In genomic region chr11:57935402-57936049, GRCh38 we compare ENCODE assay signal across 20 cellular contexts.
"Had no signal": no experiment of that assay in that cellular context is flagged by ENCODE, and none has a peak within 500 bp of the region (broad histone marks: within the 10 kb centered on the region; RNA-seq: fewer than 3 reads in every experiment).

No MANE protein-coding gene starts in this region.

- H3K4me1 ChIP-seq: left lung, tibial artery, vagina had no signal

- H3K27ac ChIP-seq: dorsolateral prefrontal cortex, pancreas, tibial artery, upper lobe of left lung, vagina had no signal

- FAIRE-seq: frontal cortex, keratinocyte, pancreas had no signal

- H3K27me3 ChIP-seq: dorsolateral prefrontal cortex, left lung, pancreas, tibial artery, upper lobe of left lung, vagina had no signal

- H3K4me3 ChIP-seq: dorsolateral prefrontal cortex, left lung, lung, pancreas, tibial artery, upper lobe of left lung, vagina had no signal

- DNase-seq: cortex of kidney; dorsolateral prefrontal cortex; effector CD8-positive, alpha-beta T cell; left lung; mesenchymal stem cell; midbrain; occipital lobe; pancreas; right cardiac atrium; stimulated activated CD4-positive, alpha-beta T cell treated with anti-CD3 and anti-CD28 coated beads, Interleukin-4, amount 100 ng/mL, for 1 hour; stimulated activated CD8-positive, alpha-beta memory T cell treated with anti-CD3 and anti-CD28 coated beads, Interleukin-4, amount 100 ng/mL, for 48 hours; stimulated activated naive CD8-positive, alpha-beta T cell treated with anti-CD3 and anti-CD28 coated beads, Interleukin-15, Interleukin-2, amounts not matched to agents 100 U/mL and 50 U/mL, for 24 hours; tibial artery; upper lobe of left lung had no signal

- H3K9me3 ChIP-seq: left lung, pancreas, tibial artery, upper lobe of left lung, vagina had no signal

- H3K36me3 ChIP-seq: left lung, pancreas, tibial artery, upper lobe of left lung, vagina had no signal

- ATAC-seq: left lung; natural killer cell treated with Interleukin-12 subunit alpha and Interleukin-12 subunit beta and Interleukin-15 and Interleukin-18, amount 100 ng/mL, for 72 hours; right cardiac atrium; stimulated activated effector memory CD8-positive, alpha-beta T cell treated with anti-CD3 and anti-CD28 coated beads, Interleukin-12 subunit alpha, Interleukin-12 subunit beta, amount 100 ng/mL, for 72 hours; stimulated activated naive CD8-positive, alpha-beta T cell treated with anti-CD3 and anti-CD28 coated beads, Interleukin-15, Interleukin-2, amounts not matched to agents 100 U/mL and 50 U/mL, for 24 hours had no signal
